ENCODE assay signal across 1 cellular context in the genomic region with DNA sequence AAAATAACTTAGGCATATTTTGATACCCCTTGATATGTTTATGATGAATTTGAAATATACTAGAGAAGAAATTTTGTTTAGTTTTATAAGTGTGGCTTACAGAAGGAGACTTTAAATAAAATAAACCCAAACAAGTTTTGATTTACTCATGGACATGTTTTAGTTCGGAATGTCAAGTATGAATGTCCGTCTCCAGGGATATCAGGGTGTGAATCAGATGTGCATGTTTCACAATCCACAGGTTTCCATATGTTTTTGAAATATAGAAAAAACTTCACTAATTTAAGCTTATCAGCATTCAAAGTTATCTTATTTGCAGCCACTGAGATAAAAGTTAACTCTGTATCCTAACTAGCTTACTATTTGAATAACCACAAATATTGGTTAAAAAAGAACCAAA.
TF ChIP-seq lines count a peak whose summit lies in the region.

No MANE protein-coding gene starts in this region.

TF ChIP-seq in A549, 52 proteins besides CTCF, POLR2A, EP300 and RAD21:
- TF ChIP-seq, protein P1, sequence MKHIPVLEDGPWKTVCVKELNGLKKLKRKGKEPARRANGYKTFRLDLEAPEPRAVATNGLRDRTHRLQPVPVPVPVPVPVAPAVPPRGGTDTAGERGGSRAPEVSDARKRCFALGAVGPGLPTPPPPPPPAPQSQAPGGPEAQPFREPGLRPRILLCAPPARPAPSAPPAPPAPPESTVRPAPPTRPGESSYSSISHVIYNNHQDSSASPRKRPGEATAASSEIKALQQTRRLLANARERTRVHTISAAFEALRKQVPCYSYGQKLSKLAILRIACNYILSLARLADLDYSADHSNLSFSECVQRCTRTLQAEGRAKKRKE (CRISPR knock-in tag; IDR thresholded peaks at IDR 0.05; ENCODE audit: low read depth): no peak
- no peak for TF ChIP-seq ZNF302 (CRISPR knock-in tag; IDR thresholded peaks at IDR 0.05)
TF ChIP-seq in A549: peak in this region for 0.
